10 cellular contexts compared by ENCODE assay signal in genomic region chr2:144426981-144427479, GRCh38.
A peak's percentile ranks its signal among the peaks of the same experiment; 100 is the strongest.
DNase-seq lines count a peak whose midpoint lies in the region; ATAC-seq and TF ChIP-seq lines count a peak whose summit lies in the region.
"Had no signal": no experiment of that assay in that cellular context is flagged by ENCODE, and none has a peak within 500 bp of the region (broad histone marks: within the 10 kb centered on the region; RNA-seq: fewer than 3 reads in every experiment).

No MANE protein-coding gene starts in this region.

- no peak overlapping the region for H3K9ac ChIP-seq in SK-N-SH

- H3K27me3 ChIP-seq in SK-N-SH (ENCODE audit: insufficient read depth): no peaks in the 10 kb centered on the region
- no peaks in the 10 kb centered on the region for H3K27me3 ChIP-seq in neutrophil

- H3K27ac ChIP-seq in SK-N-SH (ENCODE audit: low read depth in 2 of 2, low read length in 1 of 2): peak overlapping the region in 1 of 2 experiments; percentile 55; a peak in 2 of 4 replicates
- peak overlapping the region; percentile 78 for H3K27ac ChIP-seq in neutrophil

- H3F3A ChIP-seq in SK-N-SH (replicated peaks; ENCODE audit: insufficient read depth): peaks cover 26% of the 10 kb centered on the region

- 72% methylated on average over 4 of the region's 4 CpGs for WGBS in SK-N-SH (ENCODE audit: low lambda C conversion rate)

- TF ChIP-seq EP300 in SK-N-SH (IDR thresholded peaks at IDR 0.05; ENCODE audit: borderline replicate concordance in 1 of 2, low read depth in 1 of 2, low read length in 1 of 2): peak in 1 of 2 experiments; percentile 63; a peak in 1 of 4 replicates

- peaks cover 41% of the 10 kb centered on the region for H3K79me2 ChIP-seq in SK-N-SH (ENCODE audit: insufficient read depth)

- H3K4me2 ChIP-seq in SK-N-SH: peak overlapping the region; percentile 10; the same call in 1 of the 2 replicates

- no peak for TF ChIP-seq RAD21 in SK-N-SH (IDR thresholded peaks at IDR 0.05; ENCODE audit: low read length)

- H3K4me3 ChIP-seq in SK-N-SH (ENCODE audit: low read depth in 2 of 2, low read length in 1 of 2) (no peak overlapping the region), neutrophil (ENCODE audit: low read depth in 1 of 2, low read length in 1 of 2) (peak overlapping the region in 1 of 2 experiments; percentile 5)

- DNase-seq in AG08395 (ENCODE audit: low spot score) (peak; percentile 17), SK-N-SH (no peak), foreskin melanocyte (peak; percentile 69), NCI-H1694 treated with DMSO at 0.1 percent for 48 hours (lab: John Stamatoyannopoulos, UW) (no peak), midbrain (lab: John Stamatoyannopoulos, UW) (no peak)
- DNase-seq: activated CD4-positive, CD25-positive, alpha-beta regulatory T cell treated with anti-CD3 and anti-CD28 coated beads, Interleukin-2, amount 50 U/mL, for 72 hours; stimulated activated naive CD4-positive, alpha-beta T cell had no signal

- H3K36me3 ChIP-seq in SK-N-SH (replicated peaks in 1 of 2; ENCODE audit: control insufficient read depth in 1 of 2, insufficient read depth in 2 of 2, low read length in 1 of 2) (peaks cover 38 to 59% of the 10 kb centered on the region in 2 experiments), neutrophil (no peaks in the 10 kb centered on the region)

- no peak overlapping the region for H2AFZ ChIP-seq in SK-N-SH (ENCODE audit: low read depth)

- ATAC-seq in GM19463 (IDR thresholded peaks at IDR 0.05; ENCODE audit: unreplicated experiment) (no peak), GM21619 (IDR thresholded peaks at IDR 0.05; ENCODE audit: unreplicated experiment) (no peak)

- no peak for TF ChIP-seq CTCF in SK-N-SH (IDR thresholded peaks at IDR 0.05)
- no peak for TF ChIP-seq CTCF in neutrophil (IDR thresholded peaks at IDR 0.05)

- peaks cover 21% of the 10 kb centered on the region; the same call in 1 of the 2 replicates for H4K20me1 ChIP-seq in SK-N-SH (ENCODE audit: insufficient read depth)

- no peaks in the 10 kb centered on the region for H3K9me2 ChIP-seq in SK-N-SH

- POLR2A ChIA-PET in SK-N-SH (lab: Yijun Ruan, JAX): no interaction called here

- CTCF ChIA-PET in SK-N-SH (lab: Yijun Ruan, JAX): no interaction called here

- H3K9me3 ChIP-seq in SK-N-SH: no peaks in the 10 kb centered on the region
- H3K9me3 ChIP-seq in neutrophil: no peaks in the 10 kb centered on the region

- peaks cover 14% of the 10 kb centered on the region in 2 experiments; a peak in 3 of 4 replicates for H3K4me1 ChIP-seq in SK-N-SH (ENCODE audit: control insufficient read depth in 1 of 2, insufficient read depth in 2 of 2, low read depth in 1 of 2, low read length in 1 of 2)
- peaks cover 69 to 71% of the 10 kb centered on the region in 2 experiments for H3K4me1 ChIP-seq in neutrophil (ENCODE audit: control insufficient read depth in 1 of 2, insufficient read depth in 1 of 2, low read depth in 1 of 2, low read length in 1 of 2)

TF ChIP-seq in SK-N-SH, 30 proteins besides CTCF, POLR2A, EP300 and RAD21:
- TF ChIP-seq PBX3 (IDR thresholded peaks at IDR 0.05): 0 out of 2 replicates have a peak, but pooled peaks have one; percentile 43
- 0 out of 2 replicates have a peak, but pooled peaks have one; percentile 10 for TF ChIP-seq JUND (IDR thresholded peaks at IDR 0.05)
- no peak for TF ChIP-seq ZBTB33 (IDR thresholded peaks at IDR 0.05; ENCODE audit: borderline replicate concordance, low read depth)
TF ChIP-seq in SK-N-SH: peak in this region for 2.

Comparison
In these comparisons a context has a peak if more than half of its experiments do, and no peak if none do; other contexts are left out.
1. DNase-seq: peak in AG08395 (single experiment) and foreskin melanocyte (single experiment); none in SK-N-SH (single experiment), NCI-H1694 treated with DMSO at 0.1 percent for 48 hours (single experiment) and midbrain (single experiment).